Comparison of ENCODE assay signal across 9 cellular contexts in genomic region chr3:156826896-156827882, GRCh38. TPM values are rescaled to one million over a fixed set of nuclear protein-coding genes. Genes with fewer than 3 reads are reported as not detected.
DNase-seq lines count a peak whose midpoint lies in the region; ATAC-seq and TF ChIP-seq lines count a peak whose summit lies in the region.
"Had no signal": no experiment of that assay in that cellular context is flagged by ENCODE, and none has a peak within 500 bp of the region (broad histone marks: within the 10 kb centered on the region; RNA-seq: fewer than 3 reads in every experiment).

No MANE protein-coding gene starts in this region.

- H3K27me3 ChIP-seq in gastrocnemius medialis = no peaks in the 10 kb centered on the region

- H3K27me3 Mint-ChIP-seq in stimulated activated naive CD8-positive, alpha-beta T cell treated with anti-CD3 and anti-CD28 coated beads, Interleukin-15, Interleukin-2, amounts not matched to agents 100 ng/mL and 50 ng/mL, for 24 hours = no peaks in the 10 kb centered on the region

- H3K27ac Mint-ChIP-seq in stimulated activated naive CD8-positive, alpha-beta T cell treated with anti-CD3 and anti-CD28 coated beads, Interleukin-15, Interleukin-2, amounts not matched to agents 100 ng/mL and 50 ng/mL, for 24 hours = peak overlapping the region; percentile 97

- H3K36me3 ChIP-seq in gastrocnemius medialis = no peaks in the 10 kb centered on the region
- H3K36me3 ChIP-seq: HAP-1 had no signal

- H3K36me3 Mint-ChIP-seq in stimulated activated naive CD8-positive, alpha-beta T cell treated with anti-CD3 and anti-CD28 coated beads, Interleukin-15, Interleukin-2, amounts not matched to agents 100 ng/mL and 50 ng/mL, for 24 hours (ENCODE audit: low read depth) = no peaks in the 10 kb centered on the region

- intact Hi-C loops in gastrocnemius medialis (cut with DNase I; ENCODE audit: low total_unique reads) = no loop called here

- no peak for TF ChIP-seq POLR2A in gastrocnemius medialis (IDR thresholded peaks at IDR 0.05)

- peak overlapping the region; percentile 79 to 90 (median 82) for H3K27ac ChIP-seq in gastrocnemius medialis

- peak overlapping the region; percentile 65 to 75 for H3K4me3 ChIP-seq in foreskin fibroblast (ENCODE audit: low read depth in 1 of 2, low read length in 2 of 2)
- H3K4me3 ChIP-seq in gastrocnemius medialis = peak overlapping the region; percentile 66 to 84 (median 80)
- H3K4me3 ChIP-seq: HAP-1 had no signal

- peaks cover 26% of the 10 kb centered on the region for H3K4me1 Mint-ChIP-seq in stimulated activated naive CD8-positive, alpha-beta T cell treated with anti-CD3 and anti-CD28 coated beads, Interleukin-15, Interleukin-2, amounts not matched to agents 100 ng/mL and 50 ng/mL, for 24 hours (ENCODE audit: low read depth)

- in situ Hi-C loops in gastrocnemius medialis (cut with MboI; ENCODE audit: low sequenced_read_pairs in 4 of 4) = loop anchor here in 2 of 4 donors (10.0 kb wide), 2 partner anchors 142 to 258 kb away; no protein-coding TSS in a partner anchor

- ATAC-seq in stimulated activated naive CD8-positive, alpha-beta T cell treated with anti-CD3 and anti-CD28 coated beads, Interleukin-15, Interleukin-2, amounts not matched to agents 100 U/mL and 50 U/mL, for 24 hours = no peak
- ATAC-seq in gastrocnemius medialis (no peak), HG03442 (IDR thresholded peaks at IDR 0.05; ENCODE audit: unreplicated experiment) (no peak)

- DNase-seq in stimulated activated naive CD8-positive, alpha-beta T cell treated with anti-CD3 and anti-CD28 coated beads, Interleukin-15, Interleukin-2, amounts not matched to agents 100 U/mL and 50 U/mL, for 24 hours = no peak
- DNase-seq in T follicular helper cell (ENCODE audit: low read depth) (peak; percentile 26), foreskin fibroblast (no peak), gastrocnemius medialis (no peak), D341Med (ENCODE audit: low spot score) (no peak), NCI-H187 (lab: John Stamatoyannopoulos, UW) (no peak)

- no peaks in the 10 kb centered on the region for H3K9me3 Mint-ChIP-seq in stimulated activated naive CD8-positive, alpha-beta T cell treated with anti-CD3 and anti-CD28 coated beads, Interleukin-15, Interleukin-2, amounts not matched to agents 100 ng/mL and 50 ng/mL, for 24 hours

- H3K9me3 ChIP-seq in gastrocnemius medialis = no peaks in the 10 kb centered on the region
- H3K9me3 ChIP-seq: HAP-1 had no signal

- no peak for TF ChIP-seq CTCF in foreskin fibroblast (IDR thresholded peaks at IDR 0.05; ENCODE audit: low read depth, low read length)
- TF ChIP-seq CTCF in gastrocnemius medialis (IDR thresholded peaks at IDR 0.05 in 4 of 5, conservative IDR thresholded peaks at IDR 0.05 in 1 of 5) = no peak

- H3K4me1 ChIP-seq in gastrocnemius medialis = peaks cover 7 to 8% of the 10 kb centered on the region in 2 donors

- H3K4me3 Mint-ChIP-seq in stimulated activated naive CD8-positive, alpha-beta T cell treated with anti-CD3 and anti-CD28 coated beads, Interleukin-15, Interleukin-2, amounts not matched to agents 100 ng/mL and 50 ng/mL, for 24 hours = peak overlapping the region; percentile 93

RNA-seq across cellular contexts. Expression of gene LEKR1, which starts 1.0 kb away (rescaled TPM):
- total RNA-seq in gastrocnemius medialis = under 1 TPM in 2 of 4 donors, not detected in 2; 0.20 to 0.56 TPM
